In genomic region chr3:82815417-82816058, GRCh38 we compare ENCODE assay signal across 19 cellular contexts.
DNase-seq lines count a peak whose midpoint lies in the region; ATAC-seq, FAIRE-seq and TF ChIP-seq lines count a peak whose summit lies in the region.
"Had no signal": no experiment of that assay in that cellular context is flagged by ENCODE, and none has a peak within 500 bp of the region (broad histone marks: within the 10 kb centered on the region; RNA-seq: fewer than 3 reads in every experiment).

No MANE protein-coding gene starts in this region.

- no peaks in the 10 kb centered on the region for H3K36me3 ChIP-seq in kidney (ENCODE audit: control insufficient read depth in 1 of 2, insufficient read depth in 2 of 2, low read length in 2 of 2)
- H3K36me3 ChIP-seq in upper lobe of right lung = no peaks in the 10 kb centered on the region

- peaks cover 0 to 5% of the 10 kb centered on the region in 2 donors for H3K9me3 ChIP-seq in kidney (ENCODE audit: control insufficient read depth in 1 of 2, low read length in 2 of 2)
- H3K9me3 ChIP-seq in upper lobe of right lung = no peaks in the 10 kb centered on the region

- no peak for FAIRE-seq in kidney (lab: Jason Lieb, UNC)
- FAIRE-seq in RCC 7860 (lab: Jason Lieb, UNC) = no peak
- FAIRE-seq: GM12878, GM19239, H1 had no signal

- TF ChIP-seq CTCF in kidney (IDR thresholded peaks at IDR 0.05; ENCODE audit: borderline replicate concordance, extremely low read depth, insufficient read depth) (no peak), upper lobe of right lung (IDR thresholded peaks at IDR 0.05) (no peak)

- no peak for ATAC-seq in upper lobe of right lung
- ATAC-seq: GM12878 had no signal

- DNase-seq in UCSD-AML1 (lab: John Stamatoyannopoulos, UW; ENCODE audit: unreplicated experiment) (peak; percentile 3), kidney (peak; percentile 46), posterior vena cava (ENCODE audit: low spot score) (peak; percentile 67), upper lobe of right lung (peak; percentile 39), NOMO-1 treated with dmso at 0.1 percent for 144 hours (lab: John Stamatoyannopoulos, UW; ENCODE audit: unreplicated experiment) (no peak), GM03348 (ENCODE audit: low spot score) (no peak), RCC 7860 (ENCODE audit: low spot score) (no peak)
- DNase-seq: C1 segment of cervical spinal cord; Calu3; CD4-positive, alpha-beta memory T cell; COR-L47; DMS79 treated with DMSO at 0.1 percent for 48 hours; GF-D8; GM23248; H7; HCEC 1CT had no signal

- H3K27ac ChIP-seq in kidney (ENCODE audit: low read depth in 2 of 2, low read length in 2 of 2) (no peak overlapping the region), upper lobe of right lung (no peak overlapping the region)
- H3K27ac ChIP-seq: GM23248 had no signal

- intact Hi-C loops in kidney (cut with DNase I) (no loop called here), posterior vena cava (cut with DNase I) (no loop called here), upper lobe of right lung (cut with DNase I) (no loop called here)

- H3K27me3 ChIP-seq in upper lobe of right lung = no peaks in the 10 kb centered on the region

- H3K9ac ChIP-seq in kidney (ENCODE audit: low read length in 2 of 2) = no peak overlapping the region
- H3K9ac ChIP-seq: GM23248 had no signal

- no peaks in the 10 kb centered on the region for H3K4me1 ChIP-seq in kidney (ENCODE audit: control insufficient read depth in 1 of 2, insufficient read depth in 1 of 2, low read depth in 1 of 2, low read length in 2 of 2)
- no peaks in the 10 kb centered on the region for H3K4me1 ChIP-seq in upper lobe of right lung

- H3K4me3 ChIP-seq in kidney (ENCODE audit: low read length in 2 of 2) (no peak overlapping the region), upper lobe of right lung (no peak overlapping the region)
- H3K4me3 ChIP-seq: GM12878, GM23248 had no signal

Comparison
In these comparisons a context has a peak if more than half of its experiments do, and no peak if none do; other contexts are left out.
1. DNase-seq: peak in UCSD-AML1 (single experiment), kidney (single experiment), posterior vena cava (single experiment) and upper lobe of right lung (single experiment); none in NOMO-1 treated with dmso at 0.1 percent for 144 hours (single experiment), GM03348 (single experiment) and RCC 7860 (single experiment).